In genomic region chrX:40083120-40083978, GRCh38 we compare ENCODE assay signal across 8 cellular contexts. TPM values are rescaled to one million over a fixed set of nuclear protein-coding genes. Genes with fewer than 3 reads are reported as not detected.
DNase-seq lines count a peak whose midpoint lies in the region; ATAC-seq and TF ChIP-seq lines count a peak whose summit lies in the region.

No MANE protein-coding gene starts in this region.

- H3K36me3 Mint-ChIP-seq in CD4-positive, CD25-positive, alpha-beta regulatory T cell, result no peaks in the 10 kb centered on the region
- H3K36me3 Mint-ChIP-seq in naive thymus-derived CD8-positive, alpha-beta T cell, result peaks cover 0 to under 1% (median 0%) of the 10 kb centered on the region in 3 donors

- no peaks in the 10 kb centered on the region for H3K9me3 ChIP-seq in CD4-positive, CD25-positive, alpha-beta regulatory T cell (ENCODE audit: control insufficient read depth in 2 of 2, low read length in 2 of 2)
- no peaks in the 10 kb centered on the region for H3K9me3 ChIP-seq in endocrine pancreas (ENCODE audit: control insufficient read depth, low read length)

- no peaks in the 10 kb centered on the region for H3K36me3 ChIP-seq in CD4-positive, CD25-positive, alpha-beta regulatory T cell (ENCODE audit: control insufficient read depth, insufficient read depth, low read length)
- no peaks in the 10 kb centered on the region for H3K36me3 ChIP-seq in endocrine pancreas (ENCODE audit: control insufficient read depth, insufficient read depth, low read length)

- DNase-seq in CD4-positive, CD25-positive, alpha-beta regulatory T cell, result no peak
- peak; percentile 82 for DNase-seq in NB4 (ENCODE audit: low read depth)
- no peak for DNase-seq in naive thymus-derived CD8-positive, alpha-beta T cell
- DNase-seq in NCI-H1694 (lab: John Stamatoyannopoulos, UW), result no peak
- no peak for DNase-seq in HK-2 (ENCODE audit: unreplicated experiment)
- no peak for DNase-seq in superior temporal gyrus (ENCODE audit: extremely low spot score)

- H3K4me1 Mint-ChIP-seq in CD4-positive, CD25-positive, alpha-beta regulatory T cell, result peaks cover 6 to 83% (median 30%) of the 10 kb centered on the region in 4 donors
- H3K4me1 Mint-ChIP-seq in naive thymus-derived CD8-positive, alpha-beta T cell, result peaks cover 13 to 62% (median 62%) of the 10 kb centered on the region in 4 donors

- no peak overlapping the region for H3K27ac ChIP-seq in CD4-positive, CD25-positive, alpha-beta regulatory T cell (ENCODE audit: insufficient read depth, low read length, poor library complexity, severe bottlenecking)

- peaks cover 40% of the 10 kb centered on the region for H3K4me1 ChIP-seq in CD4-positive, CD25-positive, alpha-beta regulatory T cell (ENCODE audit: control insufficient read depth, insufficient read depth, low read length, poor library complexity, severe bottlenecking)
- peaks cover 6% of the 10 kb centered on the region for H3K4me1 ChIP-seq in endocrine pancreas (ENCODE audit: control insufficient read depth, insufficient read depth, low read length)

- peak overlapping the region; percentile 82 to 92 (median 89) for H3K4me3 Mint-ChIP-seq in CD4-positive, CD25-positive, alpha-beta regulatory T cell
- peak overlapping the region; percentile 70 to 86 (median 78) for H3K4me3 Mint-ChIP-seq in naive thymus-derived CD8-positive, alpha-beta T cell

- POLR2A ChIA-PET in naive thymus-derived CD8-positive, alpha-beta T cell (lab: Charles Lee), result interaction anchor here (0.6 to 2.7 kb wide), 3 partner anchors 14 to 92 kb away, joined by 3 to 15 read pairs (median 3); partner anchors contain the start of gene BCOR

- H3K27me3 ChIP-seq in CD4-positive, CD25-positive, alpha-beta regulatory T cell (ENCODE audit: control insufficient read depth, insufficient read depth, low read length), result no peaks in the 10 kb centered on the region
- no peaks in the 10 kb centered on the region for H3K27me3 ChIP-seq in endocrine pancreas (ENCODE audit: control insufficient read depth, insufficient read depth, low read length)

- TF ChIP-seq POLR2A in NB4 (IDR thresholded peaks at IDR 0.05; ENCODE audit: extremely low read depth, insufficient read length), result no peak

- H3K9me3 Mint-ChIP-seq in CD4-positive, CD25-positive, alpha-beta regulatory T cell, result no peaks in the 10 kb centered on the region
- peaks cover 0 to 2% (median 0%) of the 10 kb centered on the region in 9 donors for H3K9me3 Mint-ChIP-seq in naive thymus-derived CD8-positive, alpha-beta T cell

- peak overlapping the region; percentile 13 for H3K9ac ChIP-seq in endocrine pancreas (ENCODE audit: control insufficient read depth, insufficient read depth, low read length)

- H3K27ac Mint-ChIP-seq in CD4-positive, CD25-positive, alpha-beta regulatory T cell, result peak overlapping the region in 2 of 3 donors; percentile 67 to 73
- H3K27ac Mint-ChIP-seq in naive thymus-derived CD8-positive, alpha-beta T cell, result peak overlapping the region in 3 of 10 donors; percentile 18 to 79 (median 31)

- H3K27me3 Mint-ChIP-seq in CD4-positive, CD25-positive, alpha-beta regulatory T cell, result no peaks in the 10 kb centered on the region
- no peaks in the 10 kb centered on the region for H3K27me3 Mint-ChIP-seq in naive thymus-derived CD8-positive, alpha-beta T cell

- no peak for TF ChIP-seq CTCF in NB4 (IDR thresholded peaks at IDR 0.05; ENCODE audit: low read depth, low read length)

- no peak overlapping the region for H3K4me3 ChIP-seq in CD4-positive, CD25-positive, alpha-beta regulatory T cell (ENCODE audit: low read depth, low read length)
- H3K4me3 ChIP-seq in NB4 (ENCODE audit: low read depth, low read length) (no peak overlapping the region), endocrine pancreas (ENCODE audit: control insufficient read depth, insufficient read depth, low read length) (no peak overlapping the region)

- ATAC-seq in CD4-positive, CD25-positive, alpha-beta regulatory T cell (ENCODE audit: low read depth in 2 of 2), result peak in 1 of 2 donors; percentile 35
- peak; percentile 48 to 57 for ATAC-seq in naive thymus-derived CD8-positive, alpha-beta T cell
- no peak for ATAC-seq in HG03196 (IDR thresholded peaks at IDR 0.05; ENCODE audit: unreplicated experiment)

RNA-seq across cellular contexts. Expression of gene BCOR, which starts 14.4 kb away (rescaled TPM):
- 38.0 TPM for total RNA-seq in CD4-positive, CD25-positive, alpha-beta regulatory T cell
- 1 to 10 TPM; 2.5 to 5.3 (median 3.2) TPM for polyA plus RNA-seq in CD4-positive, CD25-positive, alpha-beta regulatory T cell
- total RNA-seq in naive thymus-derived CD8-positive, alpha-beta T cell, result 10 to 100 TPM; 31.6 to 35.9 TPM
- polyA plus RNA-seq in naive thymus-derived CD8-positive, alpha-beta T cell, result 1 to 10 TPM; 2.5 to 7.7 (median 6.6) TPM
